Comparison of ENCODE assay signal across 15 cellular contexts in the genomic region with DNA sequence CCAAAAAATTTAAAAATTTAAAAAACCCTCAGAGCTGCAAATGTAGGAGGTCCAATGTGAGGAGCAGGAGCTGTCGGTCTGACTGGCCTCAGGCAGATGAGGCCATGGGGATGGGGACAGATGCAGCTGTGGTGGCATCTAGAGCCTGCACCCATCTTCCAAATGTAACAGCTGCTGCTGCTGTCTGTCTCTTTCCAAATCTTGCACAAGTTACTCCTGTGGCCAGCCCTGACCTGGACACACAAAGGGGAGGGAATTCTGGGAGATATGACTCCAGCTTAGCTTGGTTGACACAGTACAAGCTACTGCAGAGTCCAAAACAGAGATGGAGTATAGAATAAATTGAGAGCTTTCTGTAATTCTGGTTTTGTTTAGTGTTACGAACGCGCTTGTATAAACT.
"Had no signal": no experiment of that assay in that cellular context is flagged by ENCODE, and none has a peak within 500 bp of the region (broad histone marks: within the 10 kb centered on the region; RNA-seq: fewer than 3 reads in every experiment).

No MANE protein-coding gene starts in this region.

- DNase-seq: activated B cell treated with CpG ODN at 0.5 μM for 24 hours; activated CD4-positive, alpha-beta T cell treated with anti-CD3 and anti-CD28 coated beads, Interleukin-2, amount 10 ng/mL, durations not matched to agents 7 days and 5 days; activated CD8-positive, alpha-beta memory T cell treated with anti-CD3 and anti-CD28 coated beads for 24 hours; activated naive CD4-positive, alpha-beta T cell treated with anti-CD3 and anti-CD28 coated beads, Interleukin-2, amount 10 ng/mL, durations not matched to agents 7 days and 5 days; activated T-cell treated with anti-CD3 and anti-CD28 coated beads for 4 hours; body of pancreas; effector memory CD4-positive, alpha-beta T cell; immature natural killer cell; small intestine; substantia nigra; T-helper 17 cell; upper lobe of left lung had no signal

- H3K36me3 ChIP-seq: upper lobe of left lung had no signal

- H3K4me3 ChIP-seq: body of pancreas, upper lobe of left lung had no signal

- ATAC-seq: activated T-helper 17 cell treated with anti-CD3 and anti-CD28 coated beads, Interleukin-2, amount 50 U/mL, for 72 hours; body of pancreas; stimulated activated memory B cell treated with anti-CD40 and anti-IgM and Interleukin-4, amounts not matched to agents 10 μg/mL and 1 μg/mL and 100 μg/mL, for 72 hours; T-helper 17 cell had no signal

- H3K9me3 ChIP-seq: body of pancreas, upper lobe of left lung had no signal

- H3K27me3 ChIP-seq: body of pancreas, upper lobe of left lung had no signal

- H3K4me1 ChIP-seq: body of pancreas, upper lobe of left lung had no signal

- H3K27ac ChIP-seq: body of pancreas, epithelial cell of prostate had no signal
